ENCODE assay signal across 8 cellular contexts in genomic region chr18:62523631-62524442, GRCh38. TPM values are rescaled to one million over a fixed set of nuclear protein-coding genes. Genes with fewer than 3 reads are reported as not detected.
A peak's percentile ranks its signal among the peaks of the same experiment; 100 is the strongest.
DNase-seq lines count a peak whose midpoint lies in the region; ATAC-seq and TF ChIP-seq lines count a peak whose summit lies in the region.

No MANE protein-coding gene starts in this region.

- no peak for TF ChIP-seq POLR2A in tibial nerve (IDR thresholded peaks at IDR 0.05)

- H3K9me3 ChIP-seq in tibial nerve: no peaks in the 10 kb centered on the region

- POLR2A ChIA-PET in RWPE1 (lab: Yijun Ruan, JAX; ENCODE audit: low non-redundant PET): no interaction called here

- no peaks in the 10 kb centered on the region for H3K27me3 ChIP-seq in tibial nerve

- 0 to 1% methylated on average over 42 to 48 of the region's 100 CpGs for WGBS in tibial nerve, 2 donors

- H3K27ac ChIP-seq in RWPE1 (peak overlapping the region; percentile 97), tibial nerve (peak overlapping the region; percentile 94 to 99 (median 95))

- CTCF ChIA-PET in RWPE1 (lab: Yijun Ruan, JAX): no interaction called here

- TF ChIP-seq EP300 in tibial nerve (IDR thresholded peaks at IDR 0.05): no peak

- peak; percentile 3 for ATAC-seq in HG03045 (IDR thresholded peaks at IDR 0.05; ENCODE audit: unreplicated experiment)
- no peak for ATAC-seq in HG02938 (IDR thresholded peaks at IDR 0.05; ENCODE audit: unreplicated experiment)

- peaks cover 0 to 27% (median 14%) of the 10 kb centered on the region in 4 donors for H3K4me1 ChIP-seq in tibial nerve

- TF ChIP-seq CTCF in RWPE1 (conservative IDR thresholded peaks at IDR 0.05; ENCODE audit: low read depth) (no peak), tibial nerve (IDR thresholded peaks at IDR 0.05) (no peak)

- no peaks in the 10 kb centered on the region for H3K36me3 ChIP-seq in tibial nerve

- peak overlapping the region; percentile 75 to 93 (median 82) for H3K4me3 ChIP-seq in tibial nerve

- peak; percentile 82 for DNase-seq in COLO668 (lab: John Stamatoyannopoulos, UW; ENCODE audit: unreplicated experiment)
- DNase-seq in RWPE1 (ENCODE audit: low spot score): no peak
- peak; percentile 61 for DNase-seq in activated naive CD4-positive, alpha-beta T cell treated with Interleukin-2 at 50 U/mL for 16 hours
- DNase-seq in germinal center (ENCODE audit: low spot score): peak; percentile 37
- DNase-seq in nucleus accumbens (lab: John Stamatoyannopoulos, UW): peak in 39 of 56 donors; percentile 12 to 68 (median 44)
- DNase-seq in tibial nerve (ENCODE audit: low spot score in 2 of 2): peak; percentile 15 to 22

RNA-seq across cellular contexts. Expression of gene ZCCHC2, which starts 1.0 kb away (rescaled TPM):
- 10 to 100 TPM; 32.4 to 49.4 (median 38.4) TPM for total RNA-seq in tibial nerve
